Comparison of ENCODE assay signal across 1 cellular context in the genomic region with DNA sequence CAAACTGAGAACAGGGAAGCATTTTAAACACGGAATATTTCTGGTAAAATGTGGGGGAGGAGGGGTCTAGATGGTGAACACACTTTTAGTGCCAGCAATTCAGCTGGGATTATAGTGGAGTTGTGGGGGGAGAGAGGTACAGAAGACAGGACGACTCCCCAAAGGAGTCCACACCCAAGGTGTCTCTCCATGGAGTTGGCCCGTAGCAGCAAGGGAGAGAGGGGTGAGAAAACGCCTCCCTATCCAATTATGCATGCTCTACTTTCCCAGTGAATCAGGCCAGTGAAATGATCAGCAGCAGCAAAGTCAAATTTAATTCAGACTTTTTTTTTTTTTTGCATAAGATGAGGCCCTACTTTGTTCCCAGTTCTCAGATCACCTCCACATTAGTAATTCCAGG.
TF ChIP-seq lines count a peak whose summit lies in the region.

No MANE protein-coding gene starts in this region.

TF ChIP-seq in HepG2, 621 proteins besides CTCF, POLR2A, EP300 and RAD21:
- TF ChIP-seq RARA (CRISPR knock-in tag; IDR thresholded peaks at IDR 0.05) (no peak), RBFOX2 (IDR thresholded peaks at IDR 0.05; ENCODE audit: low read depth, low read length) (no peak), NAIF1 (CRISPR knock-in tag; IDR thresholded peaks at IDR 0.05; ENCODE audit: borderline replicate concordance) (no peak), KDM6A (CRISPR knock-in tag; IDR thresholded peaks at IDR 0.05; ENCODE audit: low read depth) (no peak), HHEX (CRISPR knock-in tag; IDR thresholded peaks at IDR 0.05) (no peak), PTBP1 (IDR thresholded peaks at IDR 0.05; ENCODE audit: low read depth, low read length, poor library complexity, severe bottlenecking) (no peak)
- TF ChIP-seq, protein P1, sequence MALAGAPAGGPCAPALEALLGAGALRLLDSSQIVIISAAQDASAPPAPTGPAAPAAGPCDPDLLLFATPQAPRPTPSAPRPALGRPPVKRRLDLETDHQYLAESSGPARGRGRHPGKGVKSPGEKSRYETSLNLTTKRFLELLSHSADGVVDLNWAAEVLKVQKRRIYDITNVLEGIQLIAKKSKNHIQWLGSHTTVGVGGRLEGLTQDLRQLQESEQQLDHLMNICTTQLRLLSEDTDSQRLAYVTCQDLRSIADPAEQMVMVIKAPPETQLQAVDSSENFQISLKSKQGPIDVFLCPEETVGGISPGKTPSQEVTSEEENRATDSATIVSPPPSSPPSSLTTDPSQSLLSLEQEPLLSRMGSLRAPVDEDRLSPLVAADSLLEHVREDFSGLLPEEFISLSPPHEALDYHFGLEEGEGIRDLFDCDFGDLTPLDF (CRISPR knock-in tag; IDR thresholded peaks at IDR 0.05) = no peak
